Comparison of ENCODE assay signal across 8 cellular contexts in the genomic region with DNA sequence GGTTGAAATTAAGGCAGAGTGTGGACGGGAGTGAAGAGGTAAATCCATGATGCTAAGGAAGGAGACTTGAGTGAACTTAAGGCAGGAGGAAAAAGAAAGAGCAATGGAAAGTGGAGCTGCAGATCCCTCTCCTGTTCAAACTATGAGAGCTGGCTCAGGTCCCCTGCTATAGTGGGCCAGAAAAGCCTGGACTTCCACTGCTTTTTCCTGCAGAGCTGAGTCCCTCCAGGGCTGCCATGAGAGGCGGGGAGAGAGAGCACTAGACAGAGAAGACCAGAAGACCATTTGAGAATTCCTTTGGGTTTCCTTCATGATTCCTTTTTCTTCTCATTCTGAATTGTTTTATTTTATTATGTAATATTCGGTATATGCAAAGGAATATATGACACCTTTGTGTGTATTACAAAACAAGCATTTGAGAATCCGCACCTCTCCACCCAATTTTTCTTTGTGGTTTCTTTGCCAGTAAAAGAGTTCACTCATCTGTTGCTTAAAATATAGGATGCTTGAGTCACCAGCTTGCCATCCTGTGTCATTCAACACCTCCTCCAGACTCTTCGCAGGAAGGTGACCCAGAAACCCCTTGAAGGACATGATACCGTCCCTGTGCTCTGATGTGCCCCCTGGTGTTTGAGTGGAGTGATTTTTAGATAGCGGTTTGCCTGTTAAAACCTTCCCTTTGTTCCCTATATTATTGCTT. TPM values are rescaled to one million over a fixed set of nuclear protein-coding genes. Genes with fewer than 3 reads are reported as not detected.
DNase-seq lines count a peak whose midpoint lies in the region.

No MANE protein-coding gene starts in this region.

- WGBS in mesendoderm (ENCODE audit: extremely low coverage, insufficient coverage, low lambda C conversion rate), result no CpG with 5 or more reads among the region's 7 CpGs

- peaks cover 23% of the 10 kb centered on the region for H3K36me3 Mint-ChIP-seq in activated CD4-positive, alpha-beta T cell treated with anti-CD3 and anti-CD28 coated beads, Interleukin-2, amount 10 ng/mL, durations not matched to agents 24 days and 14 days (ENCODE audit: low read depth)

- no peak overlapping the region for H3K9ac ChIP-seq in mesendoderm (ENCODE audit: low read length)

- no peak overlapping the region for H3K4me2 ChIP-seq in mesendoderm (ENCODE audit: low read length)

- peak overlapping the region; percentile 2 for H3K18ac ChIP-seq in mesendoderm (ENCODE audit: low read length)

- intact Hi-C loops in activated CD4-positive, alpha-beta T cell treated with anti-CD3 and anti-CD28 coated beads, Interleukin-2, amount 10 ng/mL, durations not matched to agents 24 days and 14 days (cut with micrococcal nuclease), result loop anchor here (1.0 to 5.0 kb wide), 5 partner anchors 14 to 160 kb away; a partner anchor contains a TSS

- DNase-seq in DMS153 (lab: John Stamatoyannopoulos, UW), result peak; percentile 12
- DNase-seq in DMS153 treated with DMSO at 0.1 percent for 48 hours (lab: John Stamatoyannopoulos, UW; ENCODE audit: unreplicated experiment), result no peak
- peak; percentile 32 for DNase-seq in NCI-H2107 (lab: John Stamatoyannopoulos, UW)
- DNase-seq in activated CD4-positive, alpha-beta T cell treated with anti-CD3 and anti-CD28 coated beads, Interleukin-2, amount 10 ng/mL, durations not matched to agents 24 days and 14 days, result peak; percentile 91
- DNase-seq in dermis blood vessel endothelial cell, result peak; percentile 81
- DNase-seq in mesendoderm, result peak; percentile 94
- peak; percentile 56 for DNase-seq in stimulated activated CD8-positive, alpha-beta memory T cell treated with anti-CD3 and anti-CD28 coated beads, Interleukin-7, amount 100 ng/mL, for 24 hours (ENCODE audit: low read depth)
- no peak for DNase-seq in HuH-7 (ENCODE audit: low spot score)

- H3K56ac ChIP-seq in mesendoderm (ENCODE audit: low read length), result no peak overlapping the region

- H2BK5ac ChIP-seq in mesendoderm (ENCODE audit: low read length), result no peak overlapping the region

- no peaks in the 10 kb centered on the region for H3K4me1 ChIP-seq in mesendoderm (ENCODE audit: control insufficient read depth, low read depth, low read length)

- H3K23ac ChIP-seq in mesendoderm (ENCODE audit: low read length), result no peak overlapping the region

- peaks cover 52% of the 10 kb centered on the region for H3K79me2 ChIP-seq in mesendoderm (ENCODE audit: control insufficient read depth, insufficient read depth, low read length)

- no peaks in the 10 kb centered on the region for H3K27me3 ChIP-seq in mesendoderm (ENCODE audit: insufficient read depth, low read length, poor library complexity)

- no peaks in the 10 kb centered on the region for H3K36me3 ChIP-seq in mesendoderm (ENCODE audit: control insufficient read depth, insufficient read depth, low read length)

- H3K4me1 Mint-ChIP-seq in activated CD4-positive, alpha-beta T cell treated with anti-CD3 and anti-CD28 coated beads, Interleukin-2, amount 10 ng/mL, durations not matched to agents 24 days and 14 days, result peaks cover 64% of the 10 kb centered on the region

- H4K5ac ChIP-seq in mesendoderm (ENCODE audit: low read length), result no peak overlapping the region

- no peaks in the 10 kb centered on the region for H3K9me3 Mint-ChIP-seq in activated CD4-positive, alpha-beta T cell treated with anti-CD3 and anti-CD28 coated beads, Interleukin-2, amount 10 ng/mL, durations not matched to agents 24 days and 14 days

- no peaks in the 10 kb centered on the region for H3K27me3 Mint-ChIP-seq in activated CD4-positive, alpha-beta T cell treated with anti-CD3 and anti-CD28 coated beads, Interleukin-2, amount 10 ng/mL, durations not matched to agents 24 days and 14 days

- H3K27ac Mint-ChIP-seq in activated CD4-positive, alpha-beta T cell treated with anti-CD3 and anti-CD28 coated beads, Interleukin-2, amount 10 ng/mL, durations not matched to agents 24 days and 14 days, result peak overlapping the region; percentile 96

- H2BK15ac ChIP-seq in mesendoderm (replicated peaks; ENCODE audit: low read depth), result no peak overlapping the region

- H3K79me1 ChIP-seq in mesendoderm (ENCODE audit: low read length), result peaks cover 11% of the 10 kb centered on the region

- H3K27ac ChIP-seq in mesendoderm (ENCODE audit: low read depth, low read length), result peak overlapping the region; percentile 45

- H3K4me3 ChIP-seq in mesendoderm (ENCODE audit: low read length), result no peak overlapping the region

- H4K8ac ChIP-seq in mesendoderm (ENCODE audit: low read depth, low read length), result no peak overlapping the region

- peak overlapping the region; percentile 60 for H3K4me3 Mint-ChIP-seq in activated CD4-positive, alpha-beta T cell treated with anti-CD3 and anti-CD28 coated beads, Interleukin-2, amount 10 ng/mL, durations not matched to agents 24 days and 14 days

- H2BK120ac ChIP-seq in mesendoderm (ENCODE audit: low read depth, low read length), result no peak overlapping the region

- H3K4ac ChIP-seq in mesendoderm (ENCODE audit: low read depth, low read length), result no peak overlapping the region

- no peak overlapping the region for H2AK5ac ChIP-seq in mesendoderm (ENCODE audit: low read length)

RNA-seq across cellular contexts. Expression of a gene that starts 24.4 kb away (rescaled TPM):
- total RNA-seq in activated CD4-positive, alpha-beta T cell treated with anti-CD3 and anti-CD28 coated beads, Interleukin-2, amount 10 ng/mL, durations not matched to agents 24 days and 14 days, result 209 and 218 TPM in 2 replicates
- total RNA-seq in dermis blood vessel endothelial cell, result 46.3 and 110 TPM in 2 replicates
- 83.8 TPM for polyA plus RNA-seq in mesendoderm (2013, experiment 1 of 2)
- 84.9 TPM for polyA plus RNA-seq in mesendoderm (2013, experiment 2 of 2)

RNA-seq across cellular contexts. Expression of a gene that starts 56.8 kb away (rescaled TPM):
- total RNA-seq in activated CD4-positive, alpha-beta T cell treated with anti-CD3 and anti-CD28 coated beads, Interleukin-2, amount 10 ng/mL, durations not matched to agents 24 days and 14 days, result 19.7 TPM in 2 replicates
- total RNA-seq in dermis blood vessel endothelial cell, result 6.1 and 6.3 TPM in 2 replicates
- polyA plus RNA-seq in mesendoderm (2013, experiment 1 of 2), result 8.3 TPM
- 8.0 TPM for polyA plus RNA-seq in mesendoderm (2013, experiment 2 of 2)

RNA-seq across cellular contexts. Expression of a gene that starts 57.6 kb away (rescaled TPM):
- 5.3 and 5.7 TPM in 2 replicates for total RNA-seq in activated CD4-positive, alpha-beta T cell treated with anti-CD3 and anti-CD28 coated beads, Interleukin-2, amount 10 ng/mL, durations not matched to agents 24 days and 14 days
- not detected in 2 replicates for total RNA-seq in dermis blood vessel endothelial cell
- polyA plus RNA-seq in mesendoderm (2013, experiment 1 of 2), result 0.10 TPM
- polyA plus RNA-seq in mesendoderm (2013, experiment 2 of 2), result 0.15 TPM

Comparison
In these comparisons a context has a peak if more than half of its experiments do, and no peak if none do; other contexts are left out.
1. DNase-seq: peak in DMS153 (single experiment), NCI-H2107 (single experiment), activated CD4-positive, alpha-beta T cell treated with anti-CD3 and anti-CD28 coated beads, Interleukin-2, amount 10 ng/mL, durations not matched to agents 24 days and 14 days (single experiment), dermis blood vessel endothelial cell (single experiment), mesendoderm (single experiment) and stimulated activated CD8-positive, alpha-beta memory T cell treated with anti-CD3 and anti-CD28 coated beads, Interleukin-7, amount 100 ng/mL, for 24 hours (single experiment); none in DMS153 treated with DMSO at 0.1 percent for 48 hours (single experiment) and HuH-7 (single experiment).